In the genomic region with DNA sequence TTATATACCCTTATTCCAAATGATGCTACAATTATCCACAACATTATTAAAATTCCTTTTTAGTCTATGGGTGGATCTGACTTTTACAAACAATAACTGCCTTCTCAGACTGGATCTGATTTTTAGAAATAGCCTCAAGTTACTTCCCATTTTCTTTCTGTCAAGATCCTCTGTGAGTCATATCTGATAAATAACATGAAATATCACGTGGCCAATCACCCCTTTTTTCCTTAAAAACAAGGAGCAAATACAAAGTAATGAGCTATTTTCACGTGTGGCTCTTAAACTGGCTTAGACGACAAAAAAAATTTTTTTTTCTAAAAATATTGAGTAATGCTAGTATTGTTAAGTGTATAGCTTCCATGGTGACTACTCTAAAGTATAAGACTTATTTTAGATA, we compare ENCODE assay signal across 15 cellular contexts. TPM values are rescaled to one million over a fixed set of nuclear protein-coding genes. Genes with fewer than 3 reads are reported as not detected.
DNase-seq lines count a peak whose midpoint lies in the region; ATAC-seq lines count a peak whose summit lies in the region.
"Had no signal": no experiment of that assay in that cellular context is flagged by ENCODE, and none has a peak within 500 bp of the region (broad histone marks: within the 10 kb centered on the region; RNA-seq: fewer than 3 reads in every experiment).

No MANE protein-coding gene starts in this region.

- intact Hi-C loops in naive thymus-derived CD4-positive, alpha-beta T cell (cut with micrococcal nuclease), result no loop called here

- H3K4me3 Mint-ChIP-seq in activated naive CD8-positive, alpha-beta T cell, result peak overlapping the region; percentile 11
- H3K4me3 Mint-ChIP-seq in naive thymus-derived CD4-positive, alpha-beta T cell, result peak overlapping the region in 4 of 10 donors; percentile 3 to 57 (median 46)

- H3K27me3 ChIP-seq in naive thymus-derived CD4-positive, alpha-beta T cell (ENCODE audit: control insufficient read depth in 2 of 2, insufficient read depth in 2 of 2, low read length in 2 of 2), result no peaks in the 10 kb centered on the region
- H3K27me3 ChIP-seq: adrenal gland, heart left ventricle, ovary had no signal

- H3K4me1 ChIP-seq in naive thymus-derived CD4-positive, alpha-beta T cell (ENCODE audit: control insufficient read depth in 2 of 2, insufficient read depth in 2 of 2, low read length in 2 of 2), result peaks cover 4 to 44% of the 10 kb centered on the region in 2 donors

- POLR2A ChIA-PET in naive thymus-derived CD4-positive, alpha-beta T cell (lab: Charles Lee), result interaction anchor here (0.6 kb wide), 1 partner anchor 85 kb away, joined by 4 read pairs; no protein-coding TSS in a partner anchor

- H3K4me3 ChIP-seq in naive thymus-derived CD4-positive, alpha-beta T cell (ENCODE audit: low read length), result no peak overlapping the region
- H3K4me3 ChIP-seq: adrenal gland, heart left ventricle, ovary had no signal

- ATAC-seq in naive thymus-derived CD4-positive, alpha-beta T cell, result peak; percentile 31
- ATAC-seq in GM18873 (IDR thresholded peaks at IDR 0.05; ENCODE audit: low FRiP score, unreplicated experiment) (no peak), HG02981 (IDR thresholded peaks at IDR 0.05; ENCODE audit: unreplicated experiment) (no peak)
- ATAC-seq: heart left ventricle had no signal

- CTCF ChIA-PET in naive thymus-derived CD4-positive, alpha-beta T cell (lab: Charles Lee), result interaction anchor here (1.3 kb wide), 1 partner anchor 193 kb away, joined by 3 read pairs; no protein-coding TSS in a partner anchor

- H3K27me3 Mint-ChIP-seq in activated naive CD8-positive, alpha-beta T cell, result no peaks in the 10 kb centered on the region
- H3K27me3 Mint-ChIP-seq in naive thymus-derived CD4-positive, alpha-beta T cell, result no peaks in the 10 kb centered on the region
- H3K27me3 Mint-ChIP-seq: CD8-positive, alpha-beta memory T cell had no signal

- H3K27ac ChIP-seq in naive thymus-derived CD4-positive, alpha-beta T cell (ENCODE audit: low read depth, low read length), result no peak overlapping the region
- H3K27ac ChIP-seq: adrenal gland, ovary had no signal

- H3K9me3 Mint-ChIP-seq in activated naive CD8-positive, alpha-beta T cell (ENCODE audit: low read depth), result no peaks in the 10 kb centered on the region
- H3K9me3 Mint-ChIP-seq in naive thymus-derived CD4-positive, alpha-beta T cell, result peaks cover 0 to 2% (median 0%) of the 10 kb centered on the region in 11 donors
- H3K9me3 Mint-ChIP-seq: CD8-positive, alpha-beta memory T cell had no signal

- H3K9me3 ChIP-seq in naive thymus-derived CD4-positive, alpha-beta T cell (ENCODE audit: control insufficient read depth in 2 of 3, low read length in 3 of 3), result no peaks in the 10 kb centered on the region
- H3K9me3 ChIP-seq: adrenal gland, heart left ventricle, ovary had no signal

- peaks cover 19% of the 10 kb centered on the region for H3K36me3 Mint-ChIP-seq in activated naive CD8-positive, alpha-beta T cell
- H3K36me3 Mint-ChIP-seq in naive thymus-derived CD4-positive, alpha-beta T cell, result peaks cover 0 to 21% (median 4%) of the 10 kb centered on the region in 5 donors

- peak overlapping the region; percentile 77 for H3K27ac Mint-ChIP-seq in activated naive CD8-positive, alpha-beta T cell
- H3K27ac Mint-ChIP-seq in naive thymus-derived CD4-positive, alpha-beta T cell, result peak overlapping the region in 6 of 9 donors; percentile 37 to 76 (median 69)

- peaks cover 94% of the 10 kb centered on the region for H3K4me1 Mint-ChIP-seq in activated naive CD8-positive, alpha-beta T cell (ENCODE audit: low read depth)
- peaks cover 62 to 95% (median 90%) of the 10 kb centered on the region in 7 donors for H3K4me1 Mint-ChIP-seq in naive thymus-derived CD4-positive, alpha-beta T cell

- H3K36me3 ChIP-seq in naive thymus-derived CD4-positive, alpha-beta T cell (ENCODE audit: control insufficient read depth in 2 of 3, insufficient read depth in 3 of 3, low read length in 3 of 3), result no peaks in the 10 kb centered on the region
- H3K36me3 ChIP-seq: adrenal gland, heart left ventricle, ovary had no signal

- DNase-seq in COLO829 (ENCODE audit: low spot score) (peak; percentile 45), Kasumi-1 (lab: John Stamatoyannopoulos, UW) (peak; percentile 59 to 67), DMS79 treated with DMSO at 0.1 percent for 48 hours (lab: John Stamatoyannopoulos, UW) (no peak), GOT3 (lab: John Stamatoyannopoulos, UW) (no peak)
- DNase-seq in naive thymus-derived CD4-positive, alpha-beta T cell, result no peak
- DNase-seq: adrenal gland; CD8-positive, alpha-beta memory T cell; heart left ventricle; NCI-H187 treated with DMSO at 0.1 percent for 48 hours; ovary; stimulated activated CD4-positive, alpha-beta T cell treated with anti-CD3 and anti-CD28 coated beads, Interleukin-15, amount 100 ng/mL, for 24 hours; T-helper 1 cell had no signal

RNA-seq across cellular contexts. Expression of gene PELI1, which starts 6.7 kb away (rescaled TPM):
- 100 to 1,000 TPM in 2 of 5 experiments, 10 to 100 TPM in 3; 33.4 to 170 (median 57.2) TPM for total RNA-seq in naive thymus-derived CD4-positive, alpha-beta T cell
- 10 to 100 TPM; 12.3 to 15.2 TPM for polyA plus RNA-seq in naive thymus-derived CD4-positive, alpha-beta T cell

Comparison
In these comparisons a context has a peak if more than half of its experiments do, and no peak if none do; other contexts are left out.
1. DNase-seq: peak in COLO829 (single experiment) and Kasumi-1 (2 of 2); none in naive thymus-derived CD4-positive, alpha-beta T cell (0 of 9), DMS79 treated with DMSO at 0.1 percent for 48 hours (single experiment) and GOT3 (single experiment).